In genomic region chr19:1478934-1479707, GRCh38 we compare ENCODE assay signal across 8 cellular contexts. TPM values are rescaled to one million over a fixed set of nuclear protein-coding genes. Genes with fewer than 3 reads are reported as not detected.
A peak's percentile ranks its signal among the peaks of the same experiment; 100 is the strongest.
DNase-seq lines count a peak whose midpoint lies in the region; ATAC-seq, FAIRE-seq and TF ChIP-seq lines count a peak whose summit lies in the region.

C19orf25 (minus strand) TSS chr19:1479215; CDS start chr19:1478903, 312 bp downstream.

- ATAC-seq in GM18868 (IDR thresholded peaks at IDR 0.05; ENCODE audit: unreplicated experiment) (peak; percentile 89), HG03108 (IDR thresholded peaks at IDR 0.05; ENCODE audit: unreplicated experiment) (peak; percentile 73)

- TF ChIP-seq CTCF in A673 (conservative IDR thresholded peaks at IDR 0.05; ENCODE audit: low read depth, low read length) (no peak), WERI-Rb-1 (IDR thresholded peaks at IDR 0.05; ENCODE audit: low read depth, low read length) (no peak), breast epithelium (IDR thresholded peaks at IDR 0.05) (no peak)

- 0 to 1% (median 1%) methylated on average over 60 to 71 of the region's 71 CpGs for WGBS in small intestine, 3 donors

- H3K27me3 ChIP-seq in A673 (replicated peaks; ENCODE audit: insufficient read depth, low read depth, low read length, poor library complexity): no peaks in the 10 kb centered on the region
- H3K27me3 ChIP-seq in WERI-Rb-1 (ENCODE audit: insufficient read depth, low read depth, severe bottlenecking): no peaks in the 10 kb centered on the region
- no peaks in the 10 kb centered on the region for H3K27me3 ChIP-seq in breast epithelium
- no peaks in the 10 kb centered on the region for H3K27me3 ChIP-seq in small intestine (ENCODE audit: control insufficient read depth in 2 of 2, insufficient read depth in 2 of 2, low read length in 2 of 2)

- H3K4me1 ChIP-seq in A673 (ENCODE audit: insufficient read depth, low read length, poor library complexity, severe bottlenecking) (peaks cover 4% of the 10 kb centered on the region), breast epithelium (no peaks in the 10 kb centered on the region), small intestine (ENCODE audit: control insufficient read depth in 2 of 2, insufficient read depth in 1 of 2, low read depth in 1 of 2, low read length in 1 of 2) (no peaks in the 10 kb centered on the region)

- H3K4me3 ChIP-seq in A673 (ENCODE audit: low read depth, low read length, poor library complexity, severe bottlenecking): peak within 1 kb of the TSS; percentile 66
- peak within 1 kb of the TSS; percentile 58 for H3K4me3 ChIP-seq in WERI-Rb-1 (ENCODE audit: low read depth, low read length)
- H3K4me3 ChIP-seq in breast epithelium: peak within 1 kb of the TSS; percentile 84 to 97 (median 89)
- peak within 1 kb of the TSS; percentile 92 to 99 for H3K4me3 ChIP-seq in small intestine (ENCODE audit: low read depth in 1 of 2, low read length in 2 of 2)

- POLR2A ChIA-PET in A673 (lab: Charles Lee; ENCODE audit: low non-redundant PET): no interaction called here

- peak; percentile 67 for TF ChIP-seq POLR2A in breast epithelium (IDR thresholded peaks at IDR 0.05)

- CTCF ChIA-PET in A673 (lab: Charles Lee): no interaction called here

- H3K27ac ChIP-seq in A673 (ENCODE audit: low read depth, low read length, poor library complexity, severe bottlenecking): peak within 1 kb of the TSS; percentile 85
- peak within 1 kb of the TSS; percentile 89 for H3K27ac ChIP-seq in WERI-Rb-1
- peak within 1 kb of the TSS; percentile 62 to 83 for H3K27ac ChIP-seq in breast epithelium
- peak within 1 kb of the TSS; percentile 56 to 92 for H3K27ac ChIP-seq in small intestine (ENCODE audit: low read depth in 1 of 2, low read length in 1 of 2)

- H3K36me3 ChIP-seq in A673 (ENCODE audit: insufficient read depth, low read length, poor library complexity, severe bottlenecking) (peaks cover 4% of the 10 kb centered on the region), WERI-Rb-1 (peaks cover 16% of the 10 kb centered on the region), breast epithelium (no peaks in the 10 kb centered on the region), small intestine (ENCODE audit: control insufficient read depth in 2 of 2, insufficient read depth in 2 of 2, low read length in 2 of 2) (peaks cover 0 to 5% of the 10 kb centered on the region in 2 donors)

- BruUV-seq in A673 (replicated peaks; lab: Mats Ljungman, UMichigan): no TSS peak

- no peak for FAIRE-seq in small intestine (lab: Jason Lieb, UNC)

- no peaks in the 10 kb centered on the region for H3K9me3 ChIP-seq in A673 (ENCODE audit: low read depth, low read length, poor library complexity, severe bottlenecking)
- H3K9me3 ChIP-seq in WERI-Rb-1 (ENCODE audit: severe bottlenecking): no peaks in the 10 kb centered on the region
- no peaks in the 10 kb centered on the region for H3K9me3 ChIP-seq in breast epithelium
- H3K9me3 ChIP-seq in small intestine (ENCODE audit: control insufficient read depth, low read depth): no peaks in the 10 kb centered on the region

- peak; percentile 97 for DNase-seq in A673 (ENCODE audit: low spot score)
- peak; percentile 83 for DNase-seq in NCI-H2227 treated with DMSO at 0.1 percent for 48 hours (lab: John Stamatoyannopoulos, UW)
- DNase-seq in WERI-Rb-1: peak; percentile 96
- peak; percentile 89 to 95 for DNase-seq in breast epithelium (ENCODE audit: low spot score in 2 of 2)
- DNase-seq in iPS-NIHi7 (ENCODE audit: extremely low spot score): peak; percentile 94
- peak; percentile 95 for DNase-seq in small intestine

- intact Hi-C loops in A673 (cut with micrococcal nuclease; ENCODE audit: unreplicated experiment): no loop called here
- intact Hi-C loops in breast epithelium (cut with DNase I; ENCODE audit: low total_unique reads): no loop called here

RNA-seq across cellular contexts. Expression of gene C19orf25, which starts in this region (rescaled TPM):
- total RNA-seq in A673 (2021): 35.0 and 37.1 TPM in 2 replicates
- total RNA-seq in breast epithelium: 10 to 100 TPM; 27.7 to 32.8 (median 28.7) TPM
- 10 to 100 TPM; 44.6 to 62.1 (median 61.1) TPM for polyA plus RNA-seq in small intestine

Comparison
In these comparisons a context has a peak if more than half of its experiments do, and no peak if none do; other contexts are left out.
1. Peak in every context shown above with its lines: DNase-seq, ATAC-seq, H3K4me3 ChIP-seq and H3K27ac ChIP-seq.